Comparison of ENCODE assay signal across 20 cellular contexts in the genomic region with DNA sequence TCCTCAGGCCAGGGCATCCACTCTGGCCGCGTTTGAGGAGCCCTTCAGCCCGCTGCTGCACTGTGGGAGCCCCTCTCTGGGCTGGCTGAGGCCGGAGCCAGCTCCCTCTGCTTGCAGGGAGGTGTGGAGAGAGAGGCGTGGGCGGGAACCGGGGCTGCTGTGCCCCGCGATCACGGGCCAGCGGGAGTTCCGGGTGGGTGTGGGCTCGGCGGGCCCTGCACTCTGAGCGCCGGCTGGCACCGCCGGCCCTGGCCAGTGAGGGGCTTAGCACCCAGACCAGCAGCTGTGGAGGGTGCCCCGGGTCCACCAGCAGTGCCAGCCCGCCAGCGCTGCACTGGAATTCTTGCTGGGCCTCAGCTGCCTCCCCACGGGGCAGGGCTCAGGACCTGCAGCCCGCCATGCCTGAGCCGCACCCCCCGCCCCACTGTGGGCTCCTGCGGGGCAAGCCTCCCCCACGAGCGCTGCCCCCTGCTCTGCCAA.
"Had no signal": no experiment of that assay in that cellular context is flagged by ENCODE, and none has a peak within 500 bp of the region (broad histone marks: within the 10 kb centered on the region; RNA-seq: fewer than 3 reads in every experiment).

No MANE protein-coding gene starts in this region.

- H3K9me3 ChIP-seq: SJCRH30 had no signal

- H3K27me3 ChIP-seq: SJCRH30 had no signal

- DNase-seq: activated CD4-positive, alpha-beta T cell treated with anti-CD3 and anti-CD28 coated beads, Interleukin-2, amount 10 ng/mL, durations not matched to agents 7 days and 5 days; activated CD4-positive, alpha-beta T cell treated with anti-CD3 and anti-CD28 coated beads, Interleukin-2, amount 50 U/mL, for 48 hours; activated CD8-positive, alpha-beta T cell treated with anti-CD3 and anti-CD28 coated beads, Interleukin-2, amount 10 ng/mL, durations not matched to agents 7 days and 5 days; activated naive CD4-positive, alpha-beta T cell treated with anti-CD3 and anti-CD28 coated beads, Interleukin-2, amount 10 ng/mL, durations not matched to agents 7 days and 5 days; activated naive CD8-positive, alpha-beta T cell treated with anti-CD3 and anti-CD28 coated beads, Interleukin-2, amount 50 U/mL, for 24 hours; activated T-cell treated with anti-CD3 and anti-CD28 coated beads, Interleukin-2, amount 50 U/mL, for 24 hours; anterior cingulate cortex; caudate nucleus; Karpas-422; KBM-7; NCI-H1105; NCI-H1417 treated with DMSO at 0.1 percent for 48 hours; NCI-H1930; NCI-H2081 treated with DMSO at 0.1 percent for 48 hours; NCI-H226; NCI-H524 treated with DMSO at 0.1 percent for 48 hours; SHP77; SJCRH30; T1000 had no signal

- H3K27ac ChIP-seq: SJCRH30, SK-N-MC had no signal

- H3K36me3 ChIP-seq: SJCRH30 had no signal

- H3K4me1 ChIP-seq: SJCRH30 had no signal

- H3K4me3 ChIP-seq: SJCRH30, SK-N-MC had no signal
